8 cellular contexts compared by ENCODE assay signal in genomic region chr3:28916713-28917499, GRCh38.
DNase-seq lines count a peak whose midpoint lies in the region; ATAC-seq and TF ChIP-seq lines count a peak whose summit lies in the region.

No MANE protein-coding gene starts in this region.

- intact Hi-C loops in left lung (cut with DNase I): no loop called here
- intact Hi-C loops in CD4-positive, alpha-beta T cell (cut with DNase I, micrococcal nuclease): no loop called here

- peak overlapping the region in 5 of 10 experiments; percentile 20 to 44 (median 32); a peak in 9 of 20 replicates for H3K4me3 ChIP-seq in BLaER1 treated with 17β-estradiol and CSF1 and Interleukin-3, amounts not matched to agents 10 nM and 100 nM
- H3K4me3 ChIP-seq in left lung: peak overlapping the region in 1 of 2 donors; percentile 4

- H3K27ac Mint-ChIP-seq in CD4-positive, alpha-beta T cell: no peak overlapping the region

- no peaks in the 10 kb centered on the region for H3K4me1 Mint-ChIP-seq in CD4-positive, alpha-beta T cell (ENCODE audit: low read depth)

- no peaks in the 10 kb centered on the region for H3K27me3 Mint-ChIP-seq in CD4-positive, alpha-beta T cell

- peak; percentile 28 to 30 for TF ChIP-seq CTCF in left lung (IDR thresholded peaks at IDR 0.05)
- no peak for TF ChIP-seq CTCF in CD4-positive, alpha-beta T cell (IDR thresholded peaks at IDR 0.05)

- CTCF ChIA-PET in CD4-positive, alpha-beta T cell (lab: Charles Lee): no interaction called here

- POLR2A ChIA-PET in CD4-positive, alpha-beta T cell (lab: Charles Lee): no interaction called here

- peak overlapping the region; percentile 61 to 79 (median 76) for H3K4me2 ChIP-seq in BLaER1 treated with 17β-estradiol and CSF1 and Interleukin-3, amounts not matched to agents 10 nM and 100 nM

- H3K27me3 ChIP-seq in BLaER1 treated with 17β-estradiol and CSF1 and Interleukin-3, amounts not matched to agents 10 nM and 100 nM: no peaks in the 10 kb centered on the region
- no peaks in the 10 kb centered on the region for H3K27me3 ChIP-seq in left lung
- no peaks in the 10 kb centered on the region for H3K27me3 ChIP-seq in CD4-positive, alpha-beta T cell (ENCODE audit: control insufficient read depth, insufficient read depth, low read length)

- no peaks in the 10 kb centered on the region for H3K36me3 Mint-ChIP-seq in CD4-positive, alpha-beta T cell (ENCODE audit: low read depth)

- no peaks in the 10 kb centered on the region for H3K36me3 ChIP-seq in BLaER1 treated with 17β-estradiol and CSF1 and Interleukin-3, amounts not matched to agents 10 nM and 100 nM
- no peaks in the 10 kb centered on the region for H3K36me3 ChIP-seq in left lung

- H3K27ac ChIP-seq in BLaER1 treated with 17β-estradiol and CSF1 and Interleukin-3, amounts not matched to agents 10 nM and 100 nM: peak overlapping the region in 9 of 11 experiments; percentile 8 to 60 (median 41); a peak in 13 of 22 replicates
- peak overlapping the region; percentile 57 to 61 for H3K27ac ChIP-seq in left lung
- no peak overlapping the region for H3K27ac ChIP-seq in CD4-positive, alpha-beta T cell (ENCODE audit: low read depth, low read length)

- peak overlapping the region in 10 of 11 experiments; percentile 16 to 63 (median 41); a peak in 13 of 22 replicates for H3K9ac ChIP-seq in BLaER1 treated with 17β-estradiol and CSF1 and Interleukin-3, amounts not matched to agents 10 nM and 100 nM

- H3K4me1 ChIP-seq in BLaER1 treated with 17β-estradiol and CSF1 and Interleukin-3, amounts not matched to agents 10 nM and 100 nM: peaks cover 11 to 25% (median 20%) of the 10 kb centered on the region in 10 experiments
- peaks cover 0 to 18% of the 10 kb centered on the region in 2 donors for H3K4me1 ChIP-seq in left lung

- H3K9me3 Mint-ChIP-seq in CD4-positive, alpha-beta T cell: no peaks in the 10 kb centered on the region

- no peaks in the 10 kb centered on the region for H3K9me3 ChIP-seq in BLaER1 treated with 17β-estradiol and CSF1 and Interleukin-3, amounts not matched to agents 10 nM and 100 nM (replicated peaks in 1 of 11)
- H3K9me3 ChIP-seq in left lung: no peaks in the 10 kb centered on the region
- H3K9me3 ChIP-seq in CD4-positive, alpha-beta T cell (ENCODE audit: control insufficient read depth, low read length): no peaks in the 10 kb centered on the region

- peak; percentile 75 for DNase-seq in NOMO-1 treated with DMSO at 0.1 percent for 48 hours (lab: John Stamatoyannopoulos, UW; ENCODE audit: unreplicated experiment)
- DNase-seq in cerebellum (ENCODE audit: low spot score): peak; percentile 7
- DNase-seq in left lung: peak in 1 of 2 donors; percentile 36
- peak; percentile 69 for DNase-seq in superior temporal gyrus (ENCODE audit: extremely low spot score)
- DNase-seq in CD4-positive, alpha-beta T cell: no peak

- ATAC-seq in GM18868 (IDR thresholded peaks at IDR 0.05; ENCODE audit: unreplicated experiment) (peak; percentile 87), HG02981 (IDR thresholded peaks at IDR 0.05; ENCODE audit: unreplicated experiment) (peak; percentile 93), left lung (peak; percentile 78)
- no peak for ATAC-seq in CD4-positive, alpha-beta T cell (ENCODE audit: poor library complexity)

- no peak overlapping the region for H3K4me3 Mint-ChIP-seq in CD4-positive, alpha-beta T cell

- no peaks in the 10 kb centered on the region for H4K20me1 ChIP-seq in BLaER1 treated with 17β-estradiol and CSF1 and Interleukin-3, amounts not matched to agents 10 nM and 100 nM

Comparison
In these comparisons a context has a peak if more than half of its experiments do, and no peak if none do; other contexts are left out.
1. DNase-seq: peak in NOMO-1 treated with DMSO at 0.1 percent for 48 hours (single experiment), cerebellum (single experiment) and superior temporal gyrus (single experiment); none in CD4-positive, alpha-beta T cell (0 of 10).